ENCODE assay signal across 1 cellular context in the genomic region with DNA sequence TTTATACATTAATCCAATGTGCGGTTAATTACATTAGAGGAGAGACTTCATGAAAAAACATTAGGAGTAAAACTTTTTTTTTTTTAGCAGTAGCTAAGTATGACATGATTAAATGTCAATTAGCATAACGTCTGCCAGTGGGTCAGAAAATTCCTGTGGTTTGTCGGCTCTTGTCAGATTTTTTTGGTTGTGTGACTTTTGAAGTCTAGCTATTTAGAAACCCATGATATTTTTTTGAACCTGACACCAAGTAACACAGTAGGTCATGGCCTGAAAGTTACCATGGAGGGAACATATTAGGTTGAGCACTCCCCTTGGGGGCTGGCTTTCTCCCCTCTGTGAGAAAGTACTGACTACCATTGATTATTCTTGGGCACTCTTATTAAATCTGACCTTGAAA.
TF ChIP-seq lines count a peak whose summit lies in the region.

No MANE protein-coding gene starts in this region.

TF ChIP-seq in K562, 482 proteins besides CTCF, POLR2A, EP300 and RAD21 (continued from another document):
- TF ChIP-seq, protein P1, sequence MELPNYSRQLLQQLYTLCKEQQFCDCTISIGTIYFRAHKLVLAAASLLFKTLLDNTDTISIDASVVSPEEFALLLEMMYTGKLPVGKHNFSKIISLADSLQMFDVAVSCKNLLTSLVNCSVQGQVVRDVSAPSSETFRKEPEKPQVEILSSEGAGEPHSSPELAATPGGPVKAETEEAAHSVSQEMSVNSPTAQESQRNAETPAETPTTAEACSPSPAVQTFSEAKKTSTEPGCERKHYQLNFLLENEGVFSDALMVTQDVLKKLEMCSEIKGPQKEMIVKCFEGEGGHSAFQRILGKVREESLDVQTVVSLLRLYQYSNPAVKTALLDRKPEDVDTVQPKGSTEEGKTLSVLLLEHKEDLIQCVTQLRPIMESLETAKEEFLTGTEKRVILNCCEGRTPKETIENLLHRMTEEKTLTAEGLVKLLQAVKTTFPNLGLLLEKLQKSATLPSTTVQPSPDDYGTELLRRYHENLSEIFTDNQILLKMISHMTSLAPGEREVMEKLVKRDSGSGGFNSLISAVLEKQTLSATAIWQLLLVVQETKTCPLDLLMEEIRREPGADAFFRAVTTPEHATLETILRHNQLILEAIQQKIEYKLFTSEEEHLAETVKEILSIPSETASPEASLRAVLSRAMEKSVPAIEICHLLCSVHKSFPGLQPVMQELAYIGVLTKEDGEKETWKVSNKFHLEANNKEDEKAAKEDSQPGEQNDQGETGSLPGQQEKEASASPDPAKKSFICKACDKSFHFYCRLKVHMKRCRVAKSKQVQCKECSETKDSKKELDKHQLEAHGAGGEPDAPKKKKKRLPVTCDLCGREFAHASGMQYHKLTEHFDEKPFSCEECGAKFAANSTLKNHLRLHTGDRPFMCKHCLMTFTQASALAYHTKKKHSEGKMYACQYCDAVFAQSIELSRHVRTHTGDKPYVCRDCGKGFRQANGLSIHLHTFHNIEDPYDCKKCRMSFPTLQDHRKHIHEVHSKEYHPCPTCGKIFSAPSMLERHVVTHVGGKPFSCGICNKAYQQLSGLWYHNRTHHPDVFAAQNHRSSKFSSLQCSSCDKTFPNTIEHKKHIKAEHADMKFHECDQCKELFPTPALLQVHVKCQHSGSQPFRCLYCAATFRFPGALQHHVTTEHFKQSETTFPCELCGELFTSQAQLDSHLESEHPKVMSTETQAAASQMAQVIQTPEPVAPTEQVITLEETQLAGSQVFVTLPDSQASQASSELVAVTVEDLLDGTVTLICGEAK (IDR thresholded peaks at IDR 0.05) = no peak
- TF ChIP-seq, protein P1 (CRISPR knock-in tag; IDR thresholded peaks at IDR 0.05) = no peak
- TF ChIP-seq, protein P2, sequence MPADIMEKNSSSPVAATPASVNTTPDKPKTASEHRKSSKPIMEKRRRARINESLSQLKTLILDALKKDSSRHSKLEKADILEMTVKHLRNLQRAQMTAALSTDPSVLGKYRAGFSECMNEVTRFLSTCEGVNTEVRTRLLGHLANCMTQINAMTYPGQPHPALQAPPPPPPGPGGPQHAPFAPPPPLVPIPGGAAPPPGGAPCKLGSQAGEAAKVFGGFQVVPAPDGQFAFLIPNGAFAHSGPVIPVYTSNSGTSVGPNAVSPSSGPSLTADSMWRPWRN (IDR thresholded peaks at IDR 0.05; ENCODE audit: low read depth) = peak; percentile 80
- TF ChIP-seq PURB (CRISPR knock-in tag; IDR thresholded peaks at IDR 0.05; ENCODE audit: low read depth) = no peak
